In the genomic region with DNA sequence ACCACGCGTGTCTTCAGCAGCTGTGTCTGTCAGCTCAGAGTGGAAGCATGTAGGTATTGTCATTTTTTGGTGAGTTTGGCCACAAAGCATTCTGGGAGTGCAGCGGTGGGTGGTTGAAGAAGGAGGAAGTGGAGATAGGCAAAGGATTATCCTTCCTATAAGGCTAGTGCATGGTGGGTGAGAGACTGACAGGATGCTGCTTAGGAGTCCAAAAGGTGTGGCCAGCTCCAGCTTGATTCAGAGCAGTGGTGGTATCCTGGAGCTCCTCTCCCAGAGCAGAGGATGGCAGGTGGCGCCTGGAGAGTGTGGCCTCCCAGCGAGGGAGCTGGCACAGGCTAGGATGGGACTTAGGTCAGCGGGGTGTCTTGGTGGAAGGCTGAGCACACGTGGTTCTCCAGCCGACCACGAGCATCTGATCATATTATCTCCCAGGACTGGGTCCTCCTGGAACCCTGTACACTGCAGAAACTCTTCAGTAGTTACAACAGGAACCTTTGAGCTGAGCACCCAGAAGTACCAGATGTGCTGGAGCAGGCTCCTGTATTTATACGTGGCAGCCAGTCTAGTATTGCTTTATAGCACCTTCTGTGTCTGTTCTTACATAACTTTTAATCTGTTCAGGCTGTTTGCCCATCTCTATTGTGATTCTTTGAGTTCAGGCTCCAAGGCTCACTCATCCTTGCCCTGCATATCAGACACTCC, we compare ENCODE assay signal across 1 cellular context.
TF ChIP-seq lines count a peak whose summit lies in the region.

No MANE protein-coding gene starts in this region.

TF ChIP-seq in WTC11, 78 proteins besides CTCF, POLR2A, EP300 and RAD21 (continued from another document):
- TF ChIP-seq, protein P1, sequence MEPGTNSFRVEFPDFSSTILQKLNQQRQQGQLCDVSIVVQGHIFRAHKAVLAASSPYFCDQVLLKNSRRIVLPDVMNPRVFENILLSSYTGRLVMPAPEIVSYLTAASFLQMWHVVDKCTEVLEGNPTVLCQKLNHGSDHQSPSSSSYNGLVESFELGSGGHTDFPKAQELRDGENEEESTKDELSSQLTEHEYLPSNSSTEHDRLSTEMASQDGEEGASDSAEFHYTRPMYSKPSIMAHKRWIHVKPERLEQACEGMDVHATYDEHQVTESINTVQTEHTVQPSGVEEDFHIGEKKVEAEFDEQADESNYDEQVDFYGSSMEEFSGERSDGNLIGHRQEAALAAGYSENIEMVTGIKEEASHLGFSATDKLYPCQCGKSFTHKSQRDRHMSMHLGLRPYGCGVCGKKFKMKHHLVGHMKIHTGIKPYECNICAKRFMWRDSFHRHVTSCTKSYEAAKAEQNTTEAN (CRISPR knock-in tag; IDR thresholded peaks at IDR 0.05): no peak
- no peak for TF ChIP-seq NFATC4 (CRISPR knock-in tag; IDR thresholded peaks at IDR 0.05)
- TF ChIP-seq ELF4 (CRISPR knock-in tag; IDR thresholded peaks at IDR 0.05; ENCODE audit: low read depth): no peak
- no peak for TF ChIP-seq TCF7 (CRISPR knock-in tag; IDR thresholded peaks at IDR 0.05; ENCODE audit: low read depth)
- TF ChIP-seq JAZF1 (CRISPR knock-in tag; IDR thresholded peaks at IDR 0.05): no peak
- no peak for TF ChIP-seq ZBTB21 (CRISPR knock-in tag; IDR thresholded peaks at IDR 0.05; ENCODE audit: borderline replicate concordance)
- TF ChIP-seq, protein P2, sequence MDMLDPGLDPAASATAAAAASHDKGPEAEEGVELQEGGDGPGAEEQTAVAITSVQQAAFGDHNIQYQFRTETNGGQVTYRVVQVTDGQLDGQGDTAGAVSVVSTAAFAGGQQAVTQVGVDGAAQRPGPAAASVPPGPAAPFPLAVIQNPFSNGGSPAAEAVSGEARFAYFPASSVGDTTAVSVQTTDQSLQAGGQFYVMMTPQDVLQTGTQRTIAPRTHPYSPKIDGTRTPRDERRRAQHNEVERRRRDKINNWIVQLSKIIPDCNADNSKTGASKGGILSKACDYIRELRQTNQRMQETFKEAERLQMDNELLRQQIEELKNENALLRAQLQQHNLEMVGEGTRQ (CRISPR knock-in tag; IDR thresholded peaks at IDR 0.05): no peak
- TF ChIP-seq, protein P3, sequence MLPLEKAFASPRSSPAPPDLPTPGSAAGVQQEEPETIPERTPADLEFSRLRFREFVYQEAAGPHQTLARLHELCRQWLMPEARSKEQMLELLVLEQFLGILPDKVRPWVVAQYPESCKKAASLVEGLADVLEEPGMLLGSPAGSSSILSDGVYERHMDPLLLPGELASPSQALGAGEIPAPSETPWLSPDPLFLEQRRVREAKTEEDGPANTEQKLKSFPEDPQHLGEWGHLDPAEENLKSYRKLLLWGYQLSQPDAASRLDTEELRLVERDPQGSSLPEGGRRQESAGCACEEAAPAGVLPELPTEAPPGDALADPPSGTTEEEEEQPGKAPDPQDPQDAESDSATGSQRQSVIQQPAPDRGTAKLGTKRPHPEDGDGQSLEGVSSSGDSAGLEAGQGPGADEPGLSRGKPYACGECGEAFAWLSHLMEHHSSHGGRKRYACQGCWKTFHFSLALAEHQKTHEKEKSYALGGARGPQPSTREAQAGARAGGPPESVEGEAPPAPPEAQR (CRISPR knock-in tag; IDR thresholded peaks at IDR 0.05): no peak
- TF ChIP-seq, protein P4, sequence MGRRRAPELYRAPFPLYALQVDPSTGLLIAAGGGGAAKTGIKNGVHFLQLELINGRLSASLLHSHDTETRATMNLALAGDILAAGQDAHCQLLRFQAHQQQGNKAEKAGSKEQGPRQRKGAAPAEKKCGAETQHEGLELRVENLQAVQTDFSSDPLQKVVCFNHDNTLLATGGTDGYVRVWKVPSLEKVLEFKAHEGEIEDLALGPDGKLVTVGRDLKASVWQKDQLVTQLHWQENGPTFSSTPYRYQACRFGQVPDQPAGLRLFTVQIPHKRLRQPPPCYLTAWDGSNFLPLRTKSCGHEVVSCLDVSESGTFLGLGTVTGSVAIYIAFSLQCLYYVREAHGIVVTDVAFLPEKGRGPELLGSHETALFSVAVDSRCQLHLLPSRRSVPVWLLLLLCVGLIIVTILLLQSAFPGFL (CRISPR knock-in tag; IDR thresholded peaks at IDR 0.05; ENCODE audit: borderline replicate concordance): no peak
